In the genomic region with DNA sequence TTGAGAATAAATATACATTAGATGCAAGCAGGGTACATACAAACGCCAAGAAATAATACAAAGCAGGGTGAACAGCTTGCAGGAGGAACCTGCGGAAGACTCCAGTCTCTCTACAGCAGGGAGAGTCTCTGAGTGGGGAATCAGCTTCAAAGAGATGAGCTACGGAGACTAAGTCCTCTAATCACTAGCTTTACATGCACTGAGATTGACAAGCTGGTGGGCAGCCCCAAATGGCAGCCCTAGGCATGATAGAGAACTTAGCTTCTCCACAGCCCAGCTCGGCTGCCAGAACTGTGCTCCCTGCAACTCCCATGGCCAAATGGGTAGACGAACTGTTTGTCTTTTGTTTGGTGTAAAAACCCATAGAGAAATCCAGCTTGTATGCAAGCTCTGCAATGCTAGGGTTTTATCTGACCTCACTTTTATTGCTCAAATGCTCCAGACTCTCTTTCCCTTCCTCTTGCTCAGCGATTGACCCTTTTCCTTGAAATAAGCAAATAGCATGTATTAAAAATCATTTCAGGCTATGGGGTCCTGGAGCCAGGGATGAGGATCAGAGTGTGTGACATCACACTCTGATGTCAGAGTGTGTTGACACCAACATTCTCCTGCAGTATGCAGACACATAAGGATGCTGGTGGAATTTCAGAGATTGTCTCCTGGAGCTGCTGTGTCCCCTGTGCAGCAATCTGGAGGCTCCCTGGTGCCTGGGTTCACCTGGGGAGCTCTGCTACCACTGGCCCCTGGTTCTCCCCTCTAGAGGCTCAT, we compare ENCODE assay signal across 16 cellular contexts.
DNase-seq lines count a peak whose midpoint lies in the region; ATAC-seq and TF ChIP-seq lines count a peak whose summit lies in the region.
"Had no signal": no experiment of that assay in that cellular context is flagged by ENCODE, and none has a peak within 500 bp of the region (broad histone marks: within the 10 kb centered on the region; RNA-seq: fewer than 3 reads in every experiment).

No MANE protein-coding gene starts in this region.

- no peaks in the 10 kb centered on the region for H3K9me3 ChIP-seq in HEK293 (ENCODE audit: control insufficient read depth, insufficient read depth, low read depth, low read length)
- no peaks in the 10 kb centered on the region for H3K9me3 ChIP-seq in OCI-LY1 (ENCODE audit: low read length)
- H3K9me3 ChIP-seq in endodermal cell (ENCODE audit: control insufficient read depth, low read length), result no peaks in the 10 kb centered on the region
- H3K9me3 ChIP-seq in upper lobe of left lung, result no peaks in the 10 kb centered on the region
- H3K9me3 ChIP-seq: tibial nerve had no signal

- H3K4me1 Mint-ChIP-seq in endodermal cell, result peaks cover 27% of the 10 kb centered on the region
- no peaks in the 10 kb centered on the region for H3K4me1 Mint-ChIP-seq in stimulated activated effector memory CD8-positive, alpha-beta T cell treated with anti-CD3 and anti-CD28 coated beads, Interleukin-12 subunit alpha, Interleukin-12 subunit beta, amount 100 ng/mL, for 72 hours

- H3K4me3 Mint-ChIP-seq in endodermal cell, result no peak overlapping the region
- no peak overlapping the region for H3K4me3 Mint-ChIP-seq in stimulated activated effector memory CD8-positive, alpha-beta T cell treated with anti-CD3 and anti-CD28 coated beads, Interleukin-12 subunit alpha, Interleukin-12 subunit beta, amount 100 ng/mL, for 72 hours
- H3K4me3 Mint-ChIP-seq: activated CD4-positive, alpha-beta T cell treated with anti-CD3 and anti-CD28 coated beads, Interleukin-2, amount 10 ng/mL, durations not matched to agents 24 days and 14 days; activated naive CD4-positive, alpha-beta T cell treated with anti-CD3 and anti-CD28 coated beads for 36 hours; CD4-positive, alpha-beta T cell; T-helper 17 cell had no signal

- no peaks in the 10 kb centered on the region for H3K9me3 Mint-ChIP-seq in endodermal cell
- H3K9me3 Mint-ChIP-seq in stimulated activated effector memory CD8-positive, alpha-beta T cell treated with anti-CD3 and anti-CD28 coated beads, Interleukin-12 subunit alpha, Interleukin-12 subunit beta, amount 100 ng/mL, for 72 hours, result no peaks in the 10 kb centered on the region
- H3K9me3 Mint-ChIP-seq: activated CD4-positive, alpha-beta T cell treated with anti-CD3 and anti-CD28 coated beads, Interleukin-2, amount 10 ng/mL, durations not matched to agents 24 days and 14 days; activated naive CD4-positive, alpha-beta T cell treated with anti-CD3 and anti-CD28 coated beads for 36 hours; CD4-positive, alpha-beta T cell had no signal

- H3K27ac ChIP-seq in HEK293 (ENCODE audit: extremely low read depth, low read depth, low read length) (no peak overlapping the region), OCI-LY1 (ENCODE audit: low read depth, low read length, poor library complexity, severe bottlenecking) (peak overlapping the region; percentile 98), endodermal cell (ENCODE audit: low read depth, low read length) (peak overlapping the region; percentile 57), upper lobe of left lung (no peak overlapping the region), dorsolateral prefrontal cortex (peak overlapping the region in 1 of 59 donors; percentile 1)
- H3K27ac ChIP-seq: tibial nerve had no signal

- no peak for TF ChIP-seq EP300 in upper lobe of left lung (IDR thresholded peaks at IDR 0.05)

- no peaks in the 10 kb centered on the region for H3K9me2 ChIP-seq in OCI-LY1 (ENCODE audit: low read depth, low read length)

- no peaks in the 10 kb centered on the region for H4K20me1 ChIP-seq in OCI-LY1 (ENCODE audit: insufficient read depth, low read length)

- CTCF ChIA-PET in HEK293 (lab: Yijun Ruan, JAX), result no interaction called here

- H3F3A ChIP-seq in OCI-LY1 (ENCODE audit: insufficient read depth, low read length), result no peaks in the 10 kb centered on the region; the same call in 1 of the 2 replicates

- no peaks in the 10 kb centered on the region for H3K27me3 ChIP-seq in OCI-LY1 (ENCODE audit: insufficient read depth, low read length)
- H3K27me3 ChIP-seq in endodermal cell (ENCODE audit: control insufficient read depth, insufficient read depth, low read length, poor library complexity, severe bottlenecking), result no peaks in the 10 kb centered on the region
- no peaks in the 10 kb centered on the region for H3K27me3 ChIP-seq in upper lobe of left lung
- peaks cover 0 to 4% (median 0%) of the 10 kb centered on the region in 45 donors for H3K27me3 ChIP-seq in dorsolateral prefrontal cortex
- H3K27me3 ChIP-seq: tibial nerve had no signal

- H3K4me1 ChIP-seq in HEK293 (ENCODE audit: control insufficient read depth, insufficient read depth, low read length), result peaks cover 12% of the 10 kb centered on the region; the same call in 1 of the 2 replicates
- peaks cover 72% of the 10 kb centered on the region for H3K4me1 ChIP-seq in OCI-LY1 (ENCODE audit: insufficient read depth, low read length, severe bottlenecking)
- no peaks in the 10 kb centered on the region for H3K4me1 ChIP-seq in endodermal cell (ENCODE audit: control insufficient read depth, insufficient read depth, low read length)
- no peaks in the 10 kb centered on the region for H3K4me1 ChIP-seq in upper lobe of left lung

- WGBS in endodermal cell (ENCODE audit: insufficient coverage in 1 of 2, insufficient read length in 1 of 2), 2 experiments, result 92% methylated on average over 4 to 6 of the region's 6 CpGs
- 80 to 81% methylated on average over 6 of the region's 6 CpGs for WGBS in upper lobe of left lung, 2 donors

- H3K4me3 ChIP-seq in HEK293 (ENCODE audit: low read depth, low read length), result no peak overlapping the region
- peak overlapping the region; percentile 32 for H3K4me3 ChIP-seq in OCI-LY1 (ENCODE audit: low read depth, low read length, poor library complexity, severe bottlenecking)
- H3K4me3 ChIP-seq in endodermal cell (ENCODE audit: low read length), result no peak overlapping the region
- no peak overlapping the region for H3K4me3 ChIP-seq in upper lobe of left lung
- H3K4me3 ChIP-seq in dorsolateral prefrontal cortex, result no peak overlapping the region
- H3K4me3 ChIP-seq: tibial nerve had no signal

- H3K9ac ChIP-seq in OCI-LY1 (ENCODE audit: low read length), result peak overlapping the region; percentile 67
- H3K9ac ChIP-seq in endodermal cell (ENCODE audit: extremely low read depth, low read length, poor library complexity, severe bottlenecking), result no peak overlapping the region

- H3K27me3 Mint-ChIP-seq in endodermal cell (ENCODE audit: insufficient read depth), result peaks cover 2% of the 10 kb centered on the region

- no peak for TF ChIP-seq POLR2A in upper lobe of left lung (IDR thresholded peaks at IDR 0.05)

- DNase-seq in endodermal cell, result no peak
- DNase-seq in stimulated activated effector memory CD8-positive, alpha-beta T cell treated with anti-CD3 and anti-CD28 coated beads, Interleukin-12 subunit alpha, Interleukin-12 subunit beta, amount 100 ng/mL, for 72 hours (ENCODE audit: low spot score in 2 of 2), result no peak
- no peak for DNase-seq in T-helper 9 cell
- no peak for DNase-seq in upper lobe of left lung
- DNase-seq in dorsolateral prefrontal cortex, result no peak
- DNase-seq: amniotic stem cell; CD4-positive, alpha-beta T cell; NCI-H1048; NCI-H2029; posterior cingulate gyrus; T-helper 17 cell had no signal

- H3K36me3 Mint-ChIP-seq in endodermal cell (ENCODE audit: low read depth), result no peaks in the 10 kb centered on the region
- no peaks in the 10 kb centered on the region for H3K36me3 Mint-ChIP-seq in stimulated activated effector memory CD8-positive, alpha-beta T cell treated with anti-CD3 and anti-CD28 coated beads, Interleukin-12 subunit alpha, Interleukin-12 subunit beta, amount 100 ng/mL, for 72 hours

- H3K4me2 ChIP-seq in OCI-LY1 (ENCODE audit: low read length), result peak overlapping the region; percentile 71

- ATAC-seq in stimulated activated effector memory CD8-positive, alpha-beta T cell treated with anti-CD3 and anti-CD28 coated beads, Interleukin-12 subunit alpha, Interleukin-12 subunit beta, amount 100 ng/mL, for 72 hours, result peak; percentile 27
- ATAC-seq in upper lobe of left lung (ENCODE audit: low FRiP score in 2 of 2), result no peak

- H3K79me2 ChIP-seq in OCI-LY1 (ENCODE audit: insufficient read depth, low read length), result no peaks in the 10 kb centered on the region

- TF ChIP-seq CTCF in HEK293 (tag by site-specific recombination; IDR thresholded peaks at IDR 0.05) (no peak), OCI-LY1 (IDR thresholded peaks at IDR 0.05; ENCODE audit: low read length) (no peak), endodermal cell (conservative IDR thresholded peaks at IDR 0.05) (no peak), upper lobe of left lung (IDR thresholded peaks at IDR 0.05) (no peak), dorsolateral prefrontal cortex (IDR thresholded peaks at IDR 0.05 in 54 of 56, conservative IDR thresholded peaks at IDR 0.05 in 2 of 56; ENCODE audit: low read depth in 1 of 56, partially characterized antibody in 56 of 56) (no peak)

- H2AFZ ChIP-seq in OCI-LY1 (ENCODE audit: low read length), result peak overlapping the region; percentile 31; the same call in 1 of the 2 replicates

- intact Hi-C loops in dorsolateral prefrontal cortex (cut with DNase I), result no loop called here

- POLR2A ChIA-PET in HEK293 (lab: Yijun Ruan, JAX), result no interaction called here

- H3K27ac Mint-ChIP-seq in endodermal cell, result no peak overlapping the region
- no peak overlapping the region for H3K27ac Mint-ChIP-seq in stimulated activated effector memory CD8-positive, alpha-beta T cell treated with anti-CD3 and anti-CD28 coated beads, Interleukin-12 subunit alpha, Interleukin-12 subunit beta, amount 100 ng/mL, for 72 hours
- H3K27ac Mint-ChIP-seq: activated CD4-positive, alpha-beta T cell treated with anti-CD3 and anti-CD28 coated beads, Interleukin-2, amount 10 ng/mL, durations not matched to agents 24 days and 14 days; activated naive CD4-positive, alpha-beta T cell treated with anti-CD3 and anti-CD28 coated beads for 36 hours; CD4-positive, alpha-beta T cell; T-helper 17 cell had no signal

- no peaks in the 10 kb centered on the region for H3K36me3 ChIP-seq in HEK293 (ENCODE audit: control insufficient read depth in 2 of 2, insufficient read depth in 1 of 2, low read length in 2 of 2)
- H3K36me3 ChIP-seq in OCI-LY1 (ENCODE audit: insufficient read depth, low read length), result no peaks in the 10 kb centered on the region
- H3K36me3 ChIP-seq in endodermal cell (ENCODE audit: control insufficient read depth, insufficient read depth, low read length), result no peaks in the 10 kb centered on the region
- no peaks in the 10 kb centered on the region for H3K36me3 ChIP-seq in upper lobe of left lung
- H3K36me3 ChIP-seq: tibial nerve had no signal

TF ChIP-seq in HEK293, 187 proteins besides CTCF, POLR2A, EP300 and RAD21 (continues in another document):
- no peak for TF ChIP-seq ZNF600 (tag by site-specific recombination; IDR thresholded peaks at IDR 0.05)
- TF ChIP-seq ZNF629 (tag by site-specific recombination; IDR thresholded peaks at IDR 0.05), result peak; percentile 56; the same call in 1 of the 2 replicates
- TF ChIP-seq ZNF16 (tag by site-specific recombination; IDR thresholded peaks at IDR 0.05; ENCODE audit: low read depth), result no peak
- no peak for TF ChIP-seq HOXD13 (CRISPR knock-in tag; IDR thresholded peaks at IDR 0.05; ENCODE audit: borderline replicate concordance)
- no peak for TF ChIP-seq ZNF433 (tag by site-specific recombination; IDR thresholded peaks at IDR 0.05; ENCODE audit: low read depth)

Comparison
In these comparisons a context has a peak if more than half of its experiments do, and no peak if none do; other contexts are left out.
1. H3K27ac ChIP-seq: peak in OCI-LY1 (single experiment) and endodermal cell (single experiment); none in HEK293 (single experiment) and upper lobe of left lung (0 of 4).